ENCODE assay signal across 1 cellular context in genomic region chr1:51776408-51776807, GRCh38.
TF ChIP-seq lines count a peak whose summit lies in the region.

No MANE protein-coding gene starts in this region.

TF ChIP-seq in K562, 482 proteins besides CTCF, POLR2A, EP300 and RAD21 (continued from another document):
- TF ChIP-seq ELK3 (CRISPR knock-in tag; IDR thresholded peaks at IDR 0.05) (no peak), HNRNPUL1 (IDR thresholded peaks at IDR 0.05; ENCODE audit: low read length) (no peak), PREB (CRISPR knock-in tag; IDR thresholded peaks at IDR 0.05) (no peak), NELFE (IDR thresholded peaks at IDR 0.05; ENCODE audit: insufficient read depth, insufficient read length) (no peak), SMAD2 (IDR thresholded peaks at IDR 0.05; ENCODE audit: low read depth, low read length) (no peak), MAFG (tag; conservative IDR thresholded peaks at IDR 0.05) (no peak), CHD2 (IDR thresholded peaks at IDR 0.05; ENCODE audit: low read depth, low read length) (no peak), ATF1 (CRISPR knock-in tag; IDR thresholded peaks at IDR 0.05) (no peak), ATF1 (tag; IDR thresholded peaks at IDR 0.05) (no peak), KHSRP (IDR thresholded peaks at IDR 0.05) (0 out of 2 replicates have a peak, but pooled peaks have one; percentile 12), SPI1 (IDR thresholded peaks at IDR 0.05; ENCODE audit: borderline replicate concordance, low read depth, low read length) (peak; percentile 24; the same call in 1 of the 2 replicates), ZBTB34 (CRISPR knock-in tag; IDR thresholded peaks at IDR 0.05) (no peak)
